In the genomic region with DNA sequence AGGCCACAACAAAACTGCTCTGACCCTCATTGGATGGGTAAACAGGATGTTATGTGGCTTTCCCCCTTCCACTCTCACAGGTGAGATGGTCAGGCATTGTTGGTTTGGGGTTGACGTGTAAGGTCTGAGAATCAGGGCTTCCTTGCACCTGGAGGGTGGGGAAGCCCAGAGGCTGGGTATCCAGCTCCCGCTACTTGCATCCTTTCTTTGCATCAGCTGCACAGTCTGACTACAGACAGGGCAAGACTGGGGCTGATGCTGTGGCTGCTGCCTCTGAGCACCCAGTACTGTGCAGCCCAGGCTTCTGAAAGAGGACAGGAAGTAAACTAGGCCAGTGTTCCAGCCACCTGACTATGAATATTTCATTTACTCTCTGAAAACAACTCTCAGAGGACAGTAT, we compare ENCODE assay signal across 23 cellular contexts. TPM values are rescaled to one million over a fixed set of nuclear protein-coding genes. Genes with fewer than 3 reads are reported as not detected.
A peak's percentile ranks its signal among the peaks of the same experiment; 100 is the strongest.
DNase-seq lines count a peak whose midpoint lies in the region; ATAC-seq and TF ChIP-seq lines count a peak whose summit lies in the region.
"Had no signal": no experiment of that assay in that cellular context is flagged by ENCODE, and none has a peak within 500 bp of the region (broad histone marks: within the 10 kb centered on the region; RNA-seq: fewer than 3 reads in every experiment).

No MANE protein-coding gene starts in this region.

- no peak overlapping the region for H3K27ac ChIP-seq in A673 (ENCODE audit: low read depth, low read length, poor library complexity, severe bottlenecking)
- H3K27ac ChIP-seq: heart left ventricle, thyroid gland had no signal

- intact Hi-C loops in A673 (cut with micrococcal nuclease; ENCODE audit: unreplicated experiment) = no loop called here

- no peaks in the 10 kb centered on the region for H3K36me3 ChIP-seq in A673 (ENCODE audit: insufficient read depth, low read length, poor library complexity, severe bottlenecking)
- H3K36me3 ChIP-seq: heart left ventricle, thyroid gland had no signal

- peaks cover 12% of the 10 kb centered on the region for H3K27me3 ChIP-seq in A673 (replicated peaks; ENCODE audit: insufficient read depth, low read depth, low read length, poor library complexity)
- H3K27me3 ChIP-seq: thyroid gland had no signal

- CTCF ChIA-PET in A673 (lab: Charles Lee) = no interaction called here

- H3K4me1 ChIP-seq in A673 (ENCODE audit: insufficient read depth, low read length, poor library complexity, severe bottlenecking) = no peaks in the 10 kb centered on the region
- H3K4me1 ChIP-seq: heart left ventricle, thyroid gland had no signal

- peak; percentile 39 for DNase-seq in mesenteric fat pad (ENCODE audit: low spot score)
- no peak for DNase-seq in HT-29 (ENCODE audit: low spot score)
- no peak for DNase-seq in A673 (ENCODE audit: low spot score)
- no peak for DNase-seq in activated CD4-positive, CD25-positive, alpha-beta regulatory T cell treated with anti-CD3 and anti-CD28 coated beads, Interleukin-2, amount 50 U/mL, for 72 hours
- DNase-seq: activated CD4-positive, alpha-beta T cell treated with anti-CD3 and anti-CD28 coated beads for 4 hours; activated naive CD8-positive, alpha-beta T cell treated with anti-CD3 and anti-CD28 coated beads, Interleukin-2, amount 50 U/mL, for 24 hours; CD8-positive, alpha-beta T cell; DMS79; heart left ventricle; immature natural killer cell; KG1; NCI-H526; nucleus accumbens; retina; SHP77; stimulated activated naive CD4-positive, alpha-beta T cell; thyroid gland had no signal

- POLR2A ChIA-PET in A673 (lab: Charles Lee; ENCODE audit: low non-redundant PET) = no interaction called here

- no peak overlapping the region for H3K4me3 ChIP-seq in A673 (ENCODE audit: low read depth, low read length, poor library complexity, severe bottlenecking)
- H3K4me3 ChIP-seq: heart left ventricle, lung, thyroid gland had no signal

- no peaks in the 10 kb centered on the region for H3K9me3 ChIP-seq in A673 (ENCODE audit: low read depth, low read length, poor library complexity, severe bottlenecking)
- H3K9me3 ChIP-seq: heart left ventricle, thyroid gland had no signal

- TF ChIP-seq CTCF in A673 (conservative IDR thresholded peaks at IDR 0.05; ENCODE audit: low read depth, low read length) = no peak

- no TSS peak for BruUV-seq in A673 (replicated peaks; lab: Mats Ljungman, UMichigan)

- peak; percentile 63 for ATAC-seq in GM18511 (IDR thresholded peaks at IDR 0.05; ENCODE audit: unreplicated experiment)
- peak; percentile 39 for ATAC-seq in GM21367 (IDR thresholded peaks at IDR 0.05; ENCODE audit: unreplicated experiment)
- ATAC-seq in HG03108 (IDR thresholded peaks at IDR 0.05; ENCODE audit: unreplicated experiment) = peak; percentile 90
- ATAC-seq in GM19467 (IDR thresholded peaks at IDR 0.05; ENCODE audit: unreplicated experiment) = no peak
- ATAC-seq: activated naive CD8-positive, alpha-beta T cell treated with anti-CD3 and anti-CD28 coated beads, Interleukin-2, amount 50 U/mL, for 24 hours; CD8-positive, alpha-beta T cell; heart left ventricle had no signal

RNA-seq across cellular contexts. Expression of a gene that starts 58.0 kb away (rescaled TPM):
- total RNA-seq in mesenteric fat pad (0.16 TPM), A673 (2021) (0.17 and 0.35 TPM in 2 replicates)
- total RNA-seq in HT-29 (2014; rRNA removed; shearing (Covaris generic)) = not detected in 2 replicates
- total RNA-seq: activated T-helper 2 cell treated with anti-CD3 and anti-CD28 coated beads, Interferon-gamma antibody, Interleukin-2, Interleukin-4, amounts not matched to agents 10 μg/mL and 5 μg/mL and 100 μg/mL, durations not matched to agents 14 hours and 24 hours and 36 hours; CD8-positive, alpha-beta T cell had no signal
